ENCODE assay signal across 18 cellular contexts in genomic region chr9:100125913-100126312, GRCh38. TPM values are rescaled to one million over a fixed set of nuclear protein-coding genes. Genes with fewer than 3 reads are reported as not detected.
DNase-seq lines count a peak whose midpoint lies in the region; ATAC-seq, FAIRE-seq and TF ChIP-seq lines count a peak whose summit lies in the region.
"Had no signal": no experiment of that assay in that cellular context is flagged by ENCODE, and none has a peak within 500 bp of the region (broad histone marks: within the 10 kb centered on the region; RNA-seq: fewer than 3 reads in every experiment).

No MANE protein-coding gene starts in this region.

- H3K4me3 ChIP-seq in HepG2 (replicated peaks in 1 of 3; ENCODE audit: insufficient read depth in 1 of 3, low read depth in 2 of 3, low read length in 3 of 3) (no peak overlapping the region), right lobe of liver (no peak overlapping the region), K562 (no peak overlapping the region)
- H3K4me3 ChIP-seq: BLaER1 had no signal

- no peak overlapping the region for H3K4me2 ChIP-seq in HepG2 (ENCODE audit: low read depth, low read length)
- H3K4me2 ChIP-seq in K562 (ENCODE audit: insufficient read depth, low read length), result no peak overlapping the region
- H3K4me2 ChIP-seq: BLaER1, KMS-11 had no signal

- 100% methylated on average over 2 of the region's 2 CpGs for WGBS in HepG2 (ENCODE audit: low lambda C conversion rate)
- WGBS in right lobe of liver (ENCODE audit: insufficient coverage, low coverage, low lambda C conversion rate, missing lambda C conversion rate), result 67% methylated on average over 1 of the region's 2 CpGs
- WGBS in K562 (ENCODE audit: insufficient coverage, low coverage, missing lambda C conversion rate), result 76% methylated on average over 2 of the region's 2 CpGs

- no peak for TF ChIP-seq RAD21 in HepG2 (CRISPR knock-in tag; IDR thresholded peaks at IDR 0.05)
- TF ChIP-seq RAD21 in K562 (CRISPR knock-in tag; conservative IDR thresholded peaks at IDR 0.05 in 1 of 2, IDR thresholded peaks at IDR 0.05 in 1 of 2), result no peak

- no TSS peak for BruUV-seq in HepG2 (replicated peaks; lab: Mats Ljungman, UMichigan)
- no TSS peak for BruUV-seq in K562 (replicated peaks; lab: Mats Ljungman, UMichigan)

- no peak for TF ChIP-seq CTCF in HepG2 (CRISPR knock-in tag; IDR thresholded peaks at IDR 0.05)
- TF ChIP-seq CTCF in right lobe of liver (IDR thresholded peaks at IDR 0.05), result no peak
- TF ChIP-seq CTCF in K562 (IDR thresholded peaks at IDR 0.05 in 2 of 3, conservative IDR thresholded peaks at IDR 0.05 in 1 of 3; ENCODE audit: insufficient read depth in 2 of 3, low read depth in 1 of 3, low read length in 3 of 3), result no peak

- intact Hi-C loops in HepG2 (cut with micrococcal nuclease; ENCODE audit: unreplicated experiment) (no loop called here), right lobe of liver (cut with DNase I) (no loop called here), K562 (cut with micrococcal nuclease) (no loop called here)

- H3K9me3 ChIP-seq in HepG2 (ENCODE audit: low read length) (no peaks in the 10 kb centered on the region), right lobe of liver (no peaks in the 10 kb centered on the region), K562 (replicated peaks; ENCODE audit: control insufficient read depth, insufficient read depth, low read depth, low read length) (no peaks in the 10 kb centered on the region)

- peaks cover 2 to 4% of the 10 kb centered on the region in 2 experiments; a peak in 2 of 5 replicates for H3K36me3 ChIP-seq in HepG2 (replicated peaks in 1 of 2; ENCODE audit: control insufficient read depth in 1 of 2, insufficient read depth in 2 of 2, low read length in 2 of 2)
- peaks cover 0 to 7% (median 0%) of the 10 kb centered on the region in 4 donors for H3K36me3 ChIP-seq in right lobe of liver
- H3K36me3 ChIP-seq in K562 (ENCODE audit: control insufficient read depth, insufficient read depth, low read length), result peaks cover 10% of the 10 kb centered on the region; the same call in 1 of the 3 replicates

- H4K20me1 ChIP-seq in HepG2 (ENCODE audit: insufficient read depth, low read length) (no peaks in the 10 kb centered on the region), K562 (replicated peaks; ENCODE audit: control insufficient read depth, insufficient read depth, low read length) (no peaks in the 10 kb centered on the region)
- H4K20me1 ChIP-seq: BLaER1 had no signal

- TF ChIP-seq EP300 in HepG2 (IDR thresholded peaks at IDR 0.05; ENCODE audit: low read depth in 2 of 2, low read length in 2 of 2) (no peak), HepG2 (CRISPR knock-in tag; IDR thresholded peaks at IDR 0.05; ENCODE audit: borderline replicate concordance) (no peak), K562 (IDR thresholded peaks at IDR 0.05; ENCODE audit: low read length) (no peak)

- ATAC-seq in HepG2, result no peak
- ATAC-seq in right lobe of liver, result no peak
- ATAC-seq in K562, result no peak
- peak; percentile 68 for ATAC-seq in esophagus mucosa
- no peak for ATAC-seq in GM21619 (IDR thresholded peaks at IDR 0.05; ENCODE audit: unreplicated experiment)
- no peak for ATAC-seq in GM18867 (IDR thresholded peaks at IDR 0.05; ENCODE audit: unreplicated experiment)
- ATAC-seq: CD8-positive, alpha-beta T cell had no signal

- POLR2A ChIA-PET in HepG2 (lab: Yijun Ruan, JAX) (no interaction called here), K562 (lab: Yijun Ruan, JAX) (no interaction called here)

- peaks cover 14% of the 10 kb centered on the region for H3K4me1 ChIP-seq in HepG2 (ENCODE audit: insufficient read depth, low read length)
- peaks cover 0 to 8% (median 0%) of the 10 kb centered on the region in 4 donors for H3K4me1 ChIP-seq in right lobe of liver
- H3K4me1 ChIP-seq in K562 (replicated peaks in 1 of 2; ENCODE audit: control insufficient read depth in 2 of 2, insufficient read depth in 2 of 2, low read length in 2 of 2), result peaks cover 0 to 7% of the 10 kb centered on the region in 2 experiments; a peak in 2 of 5 replicates
- H3K4me1 ChIP-seq: BLaER1 had no signal

- H2AFZ ChIP-seq in HepG2 (ENCODE audit: low read length) (no peak overlapping the region), K562 (ENCODE audit: low read depth, low read length) (0 out of 2 replicates have a peak overlapping the region, but pooled peaks have one; percentile 14)

- H3K27me3 ChIP-seq in HepG2 (ENCODE audit: control insufficient read depth in 1 of 2, insufficient read depth in 2 of 2, low read length in 2 of 2), result no peaks in the 10 kb centered on the region
- no peaks in the 10 kb centered on the region for H3K27me3 ChIP-seq in right lobe of liver
- H3K27me3 ChIP-seq in K562 (ENCODE audit: control insufficient read depth in 2 of 2, insufficient read depth in 2 of 2, low read length in 2 of 2), result no peaks in the 10 kb centered on the region
- H3K27me3 ChIP-seq: BLaER1 had no signal

- no peaks in the 10 kb centered on the region for H3K9me1 ChIP-seq in K562 (ENCODE audit: control insufficient read depth, insufficient read depth, low read length)

- H3K79me2 ChIP-seq in HepG2 (ENCODE audit: insufficient read depth, low read length) (no peaks in the 10 kb centered on the region), K562 (ENCODE audit: control insufficient read depth, insufficient read depth, low read length) (peaks cover 10% of the 10 kb centered on the region; the same call in 2 of the 3 replicates)

- H3K27ac ChIP-seq in HepG2 (ENCODE audit: extremely low read length, insufficient read depth, low read length) (no peak overlapping the region), right lobe of liver (no peak overlapping the region), K562 (ENCODE audit: extremely low read depth, low read depth, low read length) (peak overlapping the region; percentile 34; the same call in 1 of the 3 replicates)
- H3K27ac ChIP-seq: 22Rv1, BLaER1, HL-60, KMS-11 had no signal

- FAIRE-seq in HepG2 (lab: Jason Lieb, UNC) (no peak), K562 (lab: Jason Lieb, UNC) (no peak)
- FAIRE-seq: G401.6 had no signal

- no peak for DNase-seq in HepG2 (ENCODE audit: low spot score)
- no peak for DNase-seq in right lobe of liver
- DNase-seq in K562 (ENCODE audit: extremely low read depth in 1 of 4, low spot score in 3 of 4), result no peak
- no peak for DNase-seq in DMS153 treated with DMSO at 0.1 percent for 48 hours (lab: John Stamatoyannopoulos, UW; ENCODE audit: unreplicated experiment)
- DNase-seq in amygdala (lab: John Stamatoyannopoulos, UW), result no peak
- DNase-seq: Calu3; CD8-positive, alpha-beta T cell; DMS53; DND-41; HCEC 1CT had no signal

- CTCF ChIA-PET in HepG2 (lab: Yijun Ruan, JAX; ENCODE audit: low intra/inter-chr PET ratio, low total read pairs), result no interaction called here
- CTCF ChIA-PET in K562 (lab: Yijun Ruan, JAX; ENCODE audit: low intra/inter-chr PET ratio), result no interaction called here

- no peak for TF ChIP-seq POLR2A in HepG2 (IDR thresholded peaks at IDR 0.05; ENCODE audit: insufficient read depth in 1 of 2, low read depth in 2 of 2, low read length in 2 of 2)
- no peak for TF ChIP-seq POLR2A in right lobe of liver (IDR thresholded peaks at IDR 0.05)
- TF ChIP-seq POLR2A in K562 (conservative IDR thresholded peaks at IDR 0.05), result no peak

- in situ Hi-C loops in HepG2 (cut with HindIII; ENCODE audit: extremely low pct_ligation_motif_present, low pct_unique_long_range_greater_than_20kb), result no loop called here
- in situ Hi-C loops in K562 (cut with MboI), result loop anchor here (10.0 kb wide), 1 partner anchor 89 kb away; no protein-coding TSS in a partner anchor

- H3K9ac ChIP-seq in HepG2 (ENCODE audit: insufficient read depth, low read depth, low read length), result no peak overlapping the region
- no peak overlapping the region for H3K9ac ChIP-seq in K562 (ENCODE audit: insufficient read depth in 1 of 2, low read depth in 2 of 2, low read length in 2 of 2)
- H3K9ac ChIP-seq: BLaER1, KMS-11 had no signal

RNA-seq across cellular contexts. Expression of gene INVS, which starts 26.9 kb away (rescaled TPM):
- total RNA-seq in HepG2 (2016; rRNA removed; fragmentation: Illumina TruSeq; extraction: Trizol), result 16.3 and 17.1 TPM in 2 replicates
- total RNA-seq in HepG2 (2016; cell fraction: cytosol; rRNA removed; fragmentation: Illumina TruSeq; extraction: Trizol; ENCODE audit: low read depth), result 8.0 and 8.3 TPM in 2 replicates
- total RNA-seq in HepG2 (2016; cell fraction: insoluble cytoplasmic fraction; rRNA removed; fragmentation: Illumina TruSeq; extraction: Trizol), result 15.9 and 16.0 TPM in 2 replicates
- total RNA-seq in HepG2 (2016; cell fraction: membrane; rRNA removed; fragmentation: Illumina TruSeq; extraction: Trizol), result 17.6 and 18.4 TPM in 2 replicates
- total RNA-seq in HepG2 (2016; cell fraction: nucleus; rRNA removed; fragmentation: Illumina TruSeq; extraction: Trizol), result 26.4 and 30.8 TPM in 2 replicates
- polyA plus RNA-seq in HepG2 (2011; rRNA removed), result 11.3 and 12.2 TPM in 2 replicates
- 5.5 and 7.6 TPM in 2 replicates for polyA plus RNA-seq in HepG2 (2011; cell fraction: cytosol; rRNA removed)
- 20.0 and 23.4 TPM in 2 replicates for polyA plus RNA-seq in HepG2 (2011; cell fraction: nucleus; rRNA removed)
- 8.0 and 8.2 TPM in 2 replicates for polyA plus RNA-seq in HepG2 (2012)
- polyA plus RNA-seq in HepG2 (2016; cell fraction: cytosol; fragmentation: Illumina TruSeq; extraction: Trizol; ENCODE audit: low read depth), result 3.2 and 4.0 TPM in 2 replicates
- polyA plus RNA-seq in HepG2 (2016; cell fraction: insoluble cytoplasmic fraction; fragmentation: Illumina TruSeq; extraction: Trizol; ENCODE audit: low read depth), result 11.4 and 12.3 TPM in 2 replicates
- 8.0 and 8.4 TPM in 2 replicates for polyA plus RNA-seq in HepG2 (2016; cell fraction: membrane; fragmentation: Illumina TruSeq; extraction: Trizol; ENCODE audit: low read depth)
- polyA plus RNA-seq in HepG2 (2016; cell fraction: nucleus; fragmentation: Illumina TruSeq; extraction: Trizol; ENCODE audit: insufficient read depth, low read depth), result 18.8 and 20.1 TPM in 2 replicates
- 15.1 and 25.7 TPM in 2 replicates for polyA minus RNA-seq in HepG2 (2011; rRNA and poly(A)+ RNA removed; ENCODE audit: low replicate concordance)
- polyA minus RNA-seq in HepG2 (2011; cell fraction: cytosol; rRNA and poly(A)+ RNA removed), result 10.3 and 12.5 TPM in 2 replicates
- polyA minus RNA-seq in HepG2 (2011; cell fraction: nucleus; rRNA and poly(A)+ RNA removed), result 66.4 and 75.7 TPM in 2 replicates
- total RNA-seq in right lobe of liver, result 10 to 100 TPM; 10.6 to 23.2 (median 16.8) TPM
- 61.9 and 123 TPM in 2 replicates for total RNA-seq in K562 (2011; cell fraction: chromatin; rRNA removed; ENCODE audit: low replicate concordance)
- total RNA-seq in K562 (2011; cell fraction: nucleolus; rRNA removed), result 31.5 and 34.7 TPM in 2 replicates
- 62.6 and 89.5 TPM in 2 replicates for total RNA-seq in K562 (2011; cell fraction: nucleoplasm; rRNA removed)
- 9.2 and 10.9 TPM in 2 replicates for total RNA-seq in K562 (2014; rRNA removed)
- 12.5 and 12.7 TPM in 2 replicates for total RNA-seq in K562 (2014; rRNA removed; fragmentation: Illumina TruSeq; extraction: Trizol)
- 11.2 and 12.9 TPM in 2 replicates for total RNA-seq in K562 (2015; rRNA removed; fragmentation: Illumina TruSeq; extraction: Trizol)
- 9.0 and 10.1 TPM in 2 replicates for total RNA-seq in K562 (2021)
- 17.9 and 18.5 TPM in 2 replicates for polyA plus RNA-seq in K562 (2011; rRNA removed)
- polyA plus RNA-seq in K562 (2011; cell fraction: cytosol; rRNA removed), result 5.7 and 8.4 TPM in 2 replicates
- polyA plus RNA-seq in K562 (2011; cell fraction: nucleus; rRNA removed), result 42.8 and 47.5 TPM in 2 replicates
- 7.0 and 8.8 TPM in 2 replicates for polyA plus RNA-seq in K562 (2012)
- polyA plus RNA-seq in K562 (2014; fragmentation: Illumina TruSeq; extraction: Trizol), result 8.2 and 10.0 TPM in 2 replicates
- polyA plus RNA-seq in K562 (2014; fragmentation: Nextera tagmentation; extraction: Ambion mirVana), result under 1 TPM; 0.77 to 0.91 TPM
- 9.6 and 10.2 TPM in 2 replicates for polyA plus RNA-seq in K562 (2014; rRNA removed)
- polyA minus RNA-seq in K562 (2011; rRNA and poly(A)+ RNA removed), result 46.9 and 55.3 TPM in 2 replicates
- polyA minus RNA-seq in K562 (2011; cell fraction: cytosol; rRNA and poly(A)+ RNA removed), result 8.7 and 13.2 TPM in 2 replicates
- 32.9 and 60.0 TPM in 2 replicates for polyA minus RNA-seq in K562 (2011; cell fraction: nucleus; rRNA and poly(A)+ RNA removed)
- 8.6 TPM for total RNA-seq in esophagus mucosa

RNA-seq across cellular contexts. Expression of gene ERP44, which starts 27.1 kb away (rescaled TPM):
- total RNA-seq in HepG2 (2016; rRNA removed; fragmentation: Illumina TruSeq; extraction: Trizol), result 7.4 and 13.8 TPM in 2 replicates
- 2.5 and 2.8 TPM in 2 replicates for total RNA-seq in HepG2 (2016; cell fraction: cytosol; rRNA removed; fragmentation: Illumina TruSeq; extraction: Trizol; ENCODE audit: low read depth)
- 6.9 and 14.1 TPM in 2 replicates for total RNA-seq in HepG2 (2016; cell fraction: insoluble cytoplasmic fraction; rRNA removed; fragmentation: Illumina TruSeq; extraction: Trizol)
- total RNA-seq in HepG2 (2016; cell fraction: membrane; rRNA removed; fragmentation: Illumina TruSeq; extraction: Trizol), result 3.3 and 4.0 TPM in 2 replicates
- 19.6 and 20.9 TPM in 2 replicates for total RNA-seq in HepG2 (2016; cell fraction: nucleus; rRNA removed; fragmentation: Illumina TruSeq; extraction: Trizol)
- polyA plus RNA-seq in HepG2 (2011; rRNA removed), result 8.7 and 8.9 TPM in 2 replicates
- polyA plus RNA-seq in HepG2 (2011; cell fraction: cytosol; rRNA removed), result 4.0 and 6.6 TPM in 2 replicates
- 4.1 and 4.8 TPM in 2 replicates for polyA plus RNA-seq in HepG2 (2011; cell fraction: nucleus; rRNA removed)
- polyA plus RNA-seq in HepG2 (2012), result 16.8 and 17.1 TPM in 2 replicates
- 3.8 TPM in 2 replicates for polyA plus RNA-seq in HepG2 (2016; cell fraction: cytosol; fragmentation: Illumina TruSeq; extraction: Trizol; ENCODE audit: low read depth)
- 11.5 and 11.8 TPM in 2 replicates for polyA plus RNA-seq in HepG2 (2016; cell fraction: insoluble cytoplasmic fraction; fragmentation: Illumina TruSeq; extraction: Trizol; ENCODE audit: low read depth)
- polyA plus RNA-seq in HepG2 (2016; cell fraction: membrane; fragmentation: Illumina TruSeq; extraction: Trizol; ENCODE audit: low read depth), result 4.2 and 4.3 TPM in 2 replicates
- polyA plus RNA-seq in HepG2 (2016; cell fraction: nucleus; fragmentation: Illumina TruSeq; extraction: Trizol; ENCODE audit: insufficient read depth, low read depth), result 30.3 and 33.8 TPM in 2 replicates
- polyA minus RNA-seq in HepG2 (2011; rRNA and poly(A)+ RNA removed; ENCODE audit: low replicate concordance), result 2.5 and 5.5 TPM in 2 replicates
- polyA minus RNA-seq in HepG2 (2011; cell fraction: cytosol; rRNA and poly(A)+ RNA removed), result 5.5 and 6.6 TPM in 2 replicates
- polyA minus RNA-seq in HepG2 (2011; cell fraction: nucleus; rRNA and poly(A)+ RNA removed), result 17.9 and 18.2 TPM in 2 replicates
- total RNA-seq in right lobe of liver, result 10 to 100 TPM; 16.8 to 21.4 (median 18.5) TPM
- total RNA-seq in K562 (2011; cell fraction: chromatin; rRNA removed; ENCODE audit: low replicate concordance), result 13.0 and 31.7 TPM in 2 replicates
- total RNA-seq in K562 (2011; cell fraction: nucleolus; rRNA removed), result 15.8 and 16.5 TPM in 2 replicates
- 28.2 and 28.9 TPM in 2 replicates for total RNA-seq in K562 (2011; cell fraction: nucleoplasm; rRNA removed)
- 9.2 and 11.4 TPM in 2 replicates for total RNA-seq in K562 (2014; rRNA removed)
- 18.4 and 19.0 TPM in 2 replicates for total RNA-seq in K562 (2014; rRNA removed; fragmentation: Illumina TruSeq; extraction: Trizol)
- total RNA-seq in K562 (2015; rRNA removed; fragmentation: Illumina TruSeq; extraction: Trizol), result 21.8 and 22.6 TPM in 2 replicates
- total RNA-seq in K562 (2021), result 14.8 and 16.0 TPM in 2 replicates
- 13.6 and 15.9 TPM in 2 replicates for polyA plus RNA-seq in K562 (2011; rRNA removed)
- 4.4 and 8.7 TPM in 2 replicates for polyA plus RNA-seq in K562 (2011; cell fraction: cytosol; rRNA removed)
- polyA plus RNA-seq in K562 (2011; cell fraction: nucleus; rRNA removed), result 6.9 and 12.3 TPM in 2 replicates
- 17.1 and 24.6 TPM in 2 replicates for polyA plus RNA-seq in K562 (2012)
- polyA plus RNA-seq in K562 (2014; fragmentation: Illumina TruSeq; extraction: Trizol), result 19.7 and 23.4 TPM in 2 replicates
- polyA plus RNA-seq in K562 (2014; fragmentation: Nextera tagmentation; extraction: Ambion mirVana), result 10 to 100 TPM; 10.8 to 11.2 TPM
- 13.0 and 13.1 TPM in 2 replicates for polyA plus RNA-seq in K562 (2014; rRNA removed)
- polyA minus RNA-seq in K562 (2011; rRNA and poly(A)+ RNA removed), result 10.9 and 16.5 TPM in 2 replicates
- 9.2 and 9.9 TPM in 2 replicates for polyA minus RNA-seq in K562 (2011; cell fraction: cytosol; rRNA and poly(A)+ RNA removed)
- polyA minus RNA-seq in K562 (2011; cell fraction: nucleus; rRNA and poly(A)+ RNA removed), result 10.1 and 20.0 TPM in 2 replicates
- total RNA-seq in esophagus mucosa, result 14.2 TPM

Comparison
In these comparisons a context has a peak if more than half of its experiments do, and no peak if none do; other contexts are left out.
1. Of the 241 proteins assayed by ChIP-seq in both HepG2 and K562: peak only in HepG2: MAFF and MAFK; only in K562: MAFG; in both: none; in neither: 238.